1 cellular context compared by ENCODE assay signal in genomic region chr9:93669116-93669957, GRCh38.
TF ChIP-seq lines count a peak whose summit lies in the region.

No MANE protein-coding gene starts in this region.

TF ChIP-seq in SK-N-SH, 30 proteins besides CTCF, POLR2A, EP300 and RAD21 (continued from another document):
- no peak for TF ChIP-seq USF1 (IDR thresholded peaks at IDR 0.05; ENCODE audit: borderline replicate concordance, low read depth)
TF ChIP-seq in SK-N-SH: peak in this region for 0.
